ENCODE assay signal across 12 cellular contexts in genomic region chr19:2523630-2524311, GRCh38. TPM values are rescaled to one million over a fixed set of nuclear protein-coding genes. Genes with fewer than 3 reads are reported as not detected.
DNase-seq lines count a peak whose midpoint lies in the region; ATAC-seq and TF ChIP-seq lines count a peak whose summit lies in the region.
"Had no signal": no experiment of that assay in that cellular context is flagged by ENCODE, and none has a peak within 500 bp of the region (broad histone marks: within the 10 kb centered on the region; RNA-seq: fewer than 3 reads in every experiment).

No MANE protein-coding gene starts in this region.

- H3K9me3 ChIP-seq in CD4-positive, alpha-beta T cell (ENCODE audit: control insufficient read depth, low read length): no peaks in the 10 kb centered on the region

- DNase-seq in GM23338 (ENCODE audit: low spot score): peak; percentile 60
- peak; percentile 47 for DNase-seq in amniotic epithelial cell (ENCODE audit: low read depth)
- peak; percentile 90 for DNase-seq in hepatic stellate cell (ENCODE audit: low spot score)
- peak; percentile 48 for DNase-seq in superior temporal gyrus (ENCODE audit: extremely low spot score)
- DNase-seq in activated CD4-positive, alpha-beta memory T cell treated with anti-CD3 and anti-CD28 coated beads, Interleukin-2, amount 10 ng/mL, durations not matched to agents 7 days and 5 days: no peak
- DNase-seq in NCI-H510A treated with DMSO at 0.1 percent for 48 hours (lab: John Stamatoyannopoulos, UW): no peak
- DNase-seq in CD4-positive, alpha-beta T cell: no peak
- no peak for DNase-seq in stimulated activated naive CD8-positive, alpha-beta T cell treated with anti-CD3 and anti-CD28 coated beads, Interleukin-15, amount 100 ng/mL, for 72 hours
- DNase-seq: activated CD4-positive, alpha-beta memory T cell treated with anti-CD3 and anti-CD28 coated beads for 36 hours; NCI-H1092; stimulated activated naive CD4-positive, alpha-beta T cell treated with Interleukin-2 at 50 U/mL for 16 hours had no signal

- no peak overlapping the region for H3K4me3 Mint-ChIP-seq in GM23338
- no peak overlapping the region for H3K4me3 Mint-ChIP-seq in activated CD4-positive, alpha-beta memory T cell treated with anti-CD3 and anti-CD28 coated beads, Interleukin-2, amount 10 ng/mL, durations not matched to agents 7 days and 5 days
- no peak overlapping the region for H3K4me3 Mint-ChIP-seq in CD4-positive, alpha-beta T cell
- H3K4me3 Mint-ChIP-seq in stimulated activated naive CD8-positive, alpha-beta T cell treated with anti-CD3 and anti-CD28 coated beads, Interleukin-15, amount 100 ng/mL, for 72 hours: no peak overlapping the region
- H3K4me3 Mint-ChIP-seq: activated CD4-positive, alpha-beta memory T cell treated with anti-CD3 and anti-CD28 coated beads for 36 hours had no signal

- H3K9me3 Mint-ChIP-seq in GM23338: no peaks in the 10 kb centered on the region
- H3K9me3 Mint-ChIP-seq in activated CD4-positive, alpha-beta memory T cell treated with anti-CD3 and anti-CD28 coated beads, Interleukin-2, amount 10 ng/mL, durations not matched to agents 7 days and 5 days: peaks cover 3% of the 10 kb centered on the region
- H3K9me3 Mint-ChIP-seq in CD4-positive, alpha-beta T cell: no peaks in the 10 kb centered on the region
- H3K9me3 Mint-ChIP-seq in stimulated activated naive CD8-positive, alpha-beta T cell treated with anti-CD3 and anti-CD28 coated beads, Interleukin-15, amount 100 ng/mL, for 72 hours: no peaks in the 10 kb centered on the region
- H3K9me3 Mint-ChIP-seq: activated CD4-positive, alpha-beta memory T cell treated with anti-CD3 and anti-CD28 coated beads for 36 hours had no signal

- H3K27ac ChIP-seq in GM23338 (ENCODE audit: low read depth): peak overlapping the region; percentile 94
- no peak overlapping the region for H3K27ac ChIP-seq in CD4-positive, alpha-beta T cell (ENCODE audit: low read depth, low read length)

- H3F3A ChIP-seq in GM23338 (replicated peaks; ENCODE audit: low read depth): peaks cover 18% of the 10 kb centered on the region

- H3K4me1 Mint-ChIP-seq in GM23338: peaks cover 13% of the 10 kb centered on the region
- no peaks in the 10 kb centered on the region for H3K4me1 Mint-ChIP-seq in activated CD4-positive, alpha-beta memory T cell treated with anti-CD3 and anti-CD28 coated beads, Interleukin-2, amount 10 ng/mL, durations not matched to agents 7 days and 5 days
- no peaks in the 10 kb centered on the region for H3K4me1 Mint-ChIP-seq in CD4-positive, alpha-beta T cell (ENCODE audit: low read depth)
- peaks cover 1% of the 10 kb centered on the region for H3K4me1 Mint-ChIP-seq in stimulated activated naive CD8-positive, alpha-beta T cell treated with anti-CD3 and anti-CD28 coated beads, Interleukin-15, amount 100 ng/mL, for 72 hours

- H2AFZ ChIP-seq in GM23338: no peak overlapping the region

- H3K9me2 ChIP-seq in GM23338 (ENCODE audit: insufficient read depth): no peaks in the 10 kb centered on the region

- no peaks in the 10 kb centered on the region for H4K20me1 ChIP-seq in GM23338 (replicated peaks; ENCODE audit: insufficient read depth)

- no peak overlapping the region for H3K4me3 ChIP-seq in GM23338
- H3K4me3 ChIP-seq: skin epidermis had no signal

- H3K27ac Mint-ChIP-seq in GM23338: no peak overlapping the region
- H3K27ac Mint-ChIP-seq in activated CD4-positive, alpha-beta memory T cell treated with anti-CD3 and anti-CD28 coated beads, Interleukin-2, amount 10 ng/mL, durations not matched to agents 7 days and 5 days: no peak overlapping the region
- H3K27ac Mint-ChIP-seq in CD4-positive, alpha-beta T cell: no peak overlapping the region
- H3K27ac Mint-ChIP-seq in stimulated activated naive CD8-positive, alpha-beta T cell treated with anti-CD3 and anti-CD28 coated beads, Interleukin-15, amount 100 ng/mL, for 72 hours: no peak overlapping the region
- H3K27ac Mint-ChIP-seq: activated CD4-positive, alpha-beta memory T cell treated with anti-CD3 and anti-CD28 coated beads for 36 hours had no signal

- peak; percentile 19; the same call in 2 of the 3 replicates for ATAC-seq in GM23338
- no peak for ATAC-seq in CD4-positive, alpha-beta T cell (ENCODE audit: poor library complexity)
- no peak for ATAC-seq in stimulated activated naive CD8-positive, alpha-beta T cell treated with anti-CD3 and anti-CD28 coated beads, Interleukin-15, amount 100 ng/mL, for 72 hours

- POLR2A ChIA-PET in activated CD4-positive, alpha-beta memory T cell treated with anti-CD3 and anti-CD28 coated beads, Interleukin-2, amount 10 ng/mL, durations not matched to agents 7 days and 5 days (lab: Charles Lee): no interaction called here
- POLR2A ChIA-PET in CD4-positive, alpha-beta T cell (lab: Charles Lee): no interaction called here

- peak in 1 of 2 experiments; percentile 18; a peak in 1 of 4 replicates for TF ChIP-seq CTCF in GM23338 (conservative IDR thresholded peaks at IDR 0.05; ENCODE audit: low read depth in 2 of 2)
- TF ChIP-seq CTCF in CD4-positive, alpha-beta T cell (IDR thresholded peaks at IDR 0.05): no peak

- H3K36me3 Mint-ChIP-seq in GM23338 (ENCODE audit: low read depth): no peaks in the 10 kb centered on the region
- no peaks in the 10 kb centered on the region for H3K36me3 Mint-ChIP-seq in activated CD4-positive, alpha-beta memory T cell treated with anti-CD3 and anti-CD28 coated beads, Interleukin-2, amount 10 ng/mL, durations not matched to agents 7 days and 5 days (ENCODE audit: low read depth)
- H3K36me3 Mint-ChIP-seq in CD4-positive, alpha-beta T cell (ENCODE audit: low read depth): no peaks in the 10 kb centered on the region
- H3K36me3 Mint-ChIP-seq: activated CD4-positive, alpha-beta memory T cell treated with anti-CD3 and anti-CD28 coated beads for 36 hours had no signal

- no peaks in the 10 kb centered on the region for H3K36me3 ChIP-seq in GM23338 (ENCODE audit: insufficient read depth)

- H3K4me2 ChIP-seq in GM23338: no peak overlapping the region

- intact Hi-C loops in CD4-positive, alpha-beta T cell (cut with DNase I, micrococcal nuclease): no loop called here

- H3K79me2 ChIP-seq in GM23338 (replicated peaks; ENCODE audit: insufficient read depth): no peaks in the 10 kb centered on the region

- H3K27me3 Mint-ChIP-seq in GM23338 (ENCODE audit: insufficient read depth, low read depth, poor library complexity): peaks cover 8% of the 10 kb centered on the region
- no peaks in the 10 kb centered on the region for H3K27me3 Mint-ChIP-seq in activated CD4-positive, alpha-beta memory T cell treated with anti-CD3 and anti-CD28 coated beads, Interleukin-2, amount 10 ng/mL, durations not matched to agents 7 days and 5 days
- no peaks in the 10 kb centered on the region for H3K27me3 Mint-ChIP-seq in CD4-positive, alpha-beta T cell
- H3K27me3 Mint-ChIP-seq in stimulated activated naive CD8-positive, alpha-beta T cell treated with anti-CD3 and anti-CD28 coated beads, Interleukin-15, amount 100 ng/mL, for 72 hours: no peaks in the 10 kb centered on the region
- H3K27me3 Mint-ChIP-seq: activated CD4-positive, alpha-beta memory T cell treated with anti-CD3 and anti-CD28 coated beads for 36 hours had no signal

- no peaks in the 10 kb centered on the region for H3K27me3 ChIP-seq in GM23338 (ENCODE audit: insufficient read depth)
- no peaks in the 10 kb centered on the region for H3K27me3 ChIP-seq in CD4-positive, alpha-beta T cell (ENCODE audit: control insufficient read depth, insufficient read depth, low read length)

- CTCF ChIA-PET in activated CD4-positive, alpha-beta memory T cell treated with anti-CD3 and anti-CD28 coated beads, Interleukin-2, amount 10 ng/mL, durations not matched to agents 7 days and 5 days (lab: Charles Lee): no interaction called here
- CTCF ChIA-PET in CD4-positive, alpha-beta T cell (lab: Charles Lee): no interaction called here

- H3K4me1 ChIP-seq in GM23338 (ENCODE audit: insufficient read depth): peaks cover 12% of the 10 kb centered on the region; the same call in 1 of the 2 replicates

TF ChIP-seq in GM23338, 12 proteins besides CTCF, POLR2A, EP300 and RAD21:
- TF ChIP-seq REST (IDR thresholded peaks at IDR 0.05; ENCODE audit: unreplicated experiment): no peak

RNA-seq across cellular contexts. Expression of gene GADD45B, which starts 47.8 kb away (rescaled TPM):
- 12.3 and 15.2 TPM in 2 replicates for total RNA-seq in GM23338 (2014; rRNA removed; shearing (Covaris generic))
- 15.8 and 16.6 TPM in 2 replicates for polyA plus RNA-seq in GM23338 (2016; fragmentation: Nextera tagmentation; extraction: Ambion mirVana)
- total RNA-seq in activated CD4-positive, alpha-beta memory T cell treated with anti-CD3 and anti-CD28 coated beads, Interleukin-2, amount 10 ng/mL, durations not matched to agents 7 days and 5 days: 10 to 100 TPM; 52.2 to 54.3 TPM
- 100 to 1,000 TPM; 284 to 285 TPM for total RNA-seq in CD4-positive, alpha-beta T cell

Comparison
In these comparisons a context has a peak if more than half of its experiments do, and no peak if none do; other contexts are left out.
1. DNase-seq: peak in GM23338 (single experiment), amniotic epithelial cell (single experiment), hepatic stellate cell (single experiment) and superior temporal gyrus (single experiment); none in activated CD4-positive, alpha-beta memory T cell treated with anti-CD3 and anti-CD28 coated beads, Interleukin-2, amount 10 ng/mL, durations not matched to agents 7 days and 5 days (single experiment), NCI-H510A treated with DMSO at 0.1 percent for 48 hours (single experiment), CD4-positive, alpha-beta T cell (0 of 10) and stimulated activated naive CD8-positive, alpha-beta T cell treated with anti-CD3 and anti-CD28 coated beads, Interleukin-15, amount 100 ng/mL, for 72 hours (0 of 2).
2. RNA of gene GADD45B, which starts 47.8 kb away (total RNA-seq): 284 to 285 TPM in CD4-positive, alpha-beta T cell; 52.2 to 54.3 TPM in activated CD4-positive, alpha-beta memory T cell treated with anti-CD3 and anti-CD28 coated beads, Interleukin-2, amount 10 ng/mL, durations not matched to agents 7 days and 5 days and 12.3 to 15.2 TPM in GM23338; every median in the first group is over 4 times any median in the second.